ENCODE assay signal across 8 cellular contexts in the genomic region with DNA sequence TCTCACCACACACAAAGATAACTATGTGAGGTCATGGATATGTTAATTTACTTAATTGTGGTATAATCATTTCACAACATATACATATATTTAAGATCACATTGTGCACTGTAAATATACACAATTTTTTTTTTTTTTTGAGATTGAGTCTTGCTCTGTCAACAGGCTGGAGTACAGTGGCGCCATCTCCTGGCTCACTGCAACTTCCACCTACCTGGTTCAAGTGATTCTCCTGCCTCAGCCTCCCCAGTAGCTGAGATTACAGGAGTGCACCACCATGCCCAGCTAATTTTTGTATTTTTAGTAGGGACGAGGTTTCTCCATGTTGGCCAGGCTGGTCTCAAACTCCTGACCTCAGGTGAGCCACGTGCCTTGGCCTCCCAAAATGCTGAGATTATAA. TPM values are rescaled to one million over a fixed set of nuclear protein-coding genes. Genes with fewer than 3 reads are reported as not detected.
DNase-seq lines count a peak whose midpoint lies in the region; TF ChIP-seq lines count a peak whose summit lies in the region.

No MANE protein-coding gene starts in this region.

- no peak overlapping the region for H2BK5ac ChIP-seq in neuronal stem cell (ENCODE audit: low read length)

- no peak overlapping the region for H2BK12ac ChIP-seq in neuronal stem cell (ENCODE audit: low read length)

- H3K4me3 ChIP-seq in WI38 (ENCODE audit: low read depth, low read length) = no peak overlapping the region
- no peak overlapping the region for H3K4me3 ChIP-seq in neuronal stem cell (ENCODE audit: low read length in 2 of 2)

- H2BK15ac ChIP-seq in neuronal stem cell (ENCODE audit: low read length) = no peak overlapping the region

- H3K79me1 ChIP-seq in neuronal stem cell (ENCODE audit: low read depth, low read length) = no peaks in the 10 kb centered on the region

- H3K14ac ChIP-seq in neuronal stem cell (ENCODE audit: low read length) = no peak overlapping the region

- H2AFZ ChIP-seq in neuronal stem cell (ENCODE audit: low read length) = no peak overlapping the region

- H3K9me3 ChIP-seq in neuronal stem cell (replicated peaks in 1 of 2; ENCODE audit: control insufficient read depth in 2 of 2, insufficient read depth in 1 of 2, low read depth in 1 of 2, low read length in 2 of 2) = no peaks in the 10 kb centered on the region

- no peak overlapping the region for H3K4ac ChIP-seq in neuronal stem cell (ENCODE audit: low read length)

- H3K27me3 Mint-ChIP-seq in endothelial cell (ENCODE audit: unreplicated experiment) = no peaks in the 10 kb centered on the region

- H3K4me1 Mint-ChIP-seq in endothelial cell (ENCODE audit: unreplicated experiment) = no peaks in the 10 kb centered on the region

- no peak overlapping the region for H3K23ac ChIP-seq in neuronal stem cell (ENCODE audit: low read depth, low read length, poor library complexity)

- peak; percentile 18 for DNase-seq in SKM-1 treated with dmso at 0.1 percent for 144 hours (lab: John Stamatoyannopoulos, UW; ENCODE audit: unreplicated experiment)
- DNase-seq in SKM-1 (lab: John Stamatoyannopoulos, UW; ENCODE audit: unreplicated experiment) = no peak
- peak; percentile 45 for DNase-seq in endothelial cell (ENCODE audit: low spot score)
- peak; percentile 34 for DNase-seq in stimulated activated CD4-positive, alpha-beta T cell treated with anti-CD3 and anti-CD28 coated beads, Interleukin-12 subunit alpha, Interleukin-12 subunit beta, amount 100 ng/mL, for 48 hours (ENCODE audit: low read depth in 2 of 3, low spot score in 1 of 3)
- DNase-seq in OCI-M2 (lab: John Stamatoyannopoulos, UW; ENCODE audit: unreplicated experiment) = no peak
- no peak for DNase-seq in neuronal stem cell (ENCODE audit: low spot score)
- no peak for DNase-seq in NCI-H2227 (lab: John Stamatoyannopoulos, UW; ENCODE audit: unreplicated experiment)

- no peaks in the 10 kb centered on the region for H3K27me3 ChIP-seq in neuronal stem cell (ENCODE audit: control insufficient read depth in 3 of 3, insufficient read depth in 3 of 3, low read depth in 1 of 3, low read length in 3 of 3)

- H4K8ac ChIP-seq in neuronal stem cell (ENCODE audit: low read depth, low read length) = no peak overlapping the region

- no peak overlapping the region for H2AK5ac ChIP-seq in neuronal stem cell (ENCODE audit: low read depth, low read length)

- no peaks in the 10 kb centered on the region for H3K36me3 Mint-ChIP-seq in endothelial cell (ENCODE audit: low read depth, unreplicated experiment)

- TF ChIP-seq CTCF in WI38 (IDR thresholded peaks at IDR 0.05; ENCODE audit: low read depth, low read length) (0 out of 2 replicates have a peak, but pooled peaks have one; percentile 20), endothelial cell (IDR thresholded peaks at IDR 0.05; ENCODE audit: unreplicated experiment) (peak; percentile 50)

- H3K4me2 ChIP-seq in neuronal stem cell (ENCODE audit: insufficient read depth, low read length, poor library complexity, severe bottlenecking) = no peak overlapping the region

- H3K36me3 ChIP-seq in neuronal stem cell (replicated peaks in 1 of 2; ENCODE audit: control insufficient read depth in 2 of 2, insufficient read depth in 2 of 2, low read length in 2 of 2) = no peaks in the 10 kb centered on the region

- H3K9ac ChIP-seq in neuronal stem cell (ENCODE audit: low read depth, low read length, poor library complexity) = no peak overlapping the region

- no peaks in the 10 kb centered on the region for H3K9me3 Mint-ChIP-seq in endothelial cell (ENCODE audit: unreplicated experiment)

- WGBS in neuronal stem cell (ENCODE audit: extremely low coverage in 2 of 2, insufficient read length in 2 of 2, insufficient replicate concordance in 1 of 2), 2 donors = no CpG with 5 or more reads among the region's 3 CpGs

- H3K18ac ChIP-seq in neuronal stem cell (ENCODE audit: low read length) = no peak overlapping the region

- H2BK120ac ChIP-seq in neuronal stem cell (ENCODE audit: low read depth, low read length) = no peak overlapping the region

- no peaks in the 10 kb centered on the region for H3K4me1 ChIP-seq in neuronal stem cell (ENCODE audit: control insufficient read depth in 2 of 2, insufficient read depth in 1 of 2, low read depth in 1 of 2, low read length in 2 of 2)

- H3K27ac Mint-ChIP-seq in endothelial cell (ENCODE audit: unreplicated experiment) = no peak overlapping the region

- no peak overlapping the region for H3K4me3 Mint-ChIP-seq in endothelial cell (ENCODE audit: unreplicated experiment)

- no peak overlapping the region for H4K91ac ChIP-seq in neuronal stem cell (ENCODE audit: low read depth, low read length, poor library complexity)

- no peak overlapping the region for H3K27ac ChIP-seq in neuronal stem cell (replicated peaks; ENCODE audit: low read length)

RNA-seq across cellular contexts. Expression of gene PRSS54, which starts 11.5 kb away (rescaled TPM):
- total RNA-seq in endothelial cell (ENCODE audit: unreplicated experiment) = not detected
- polyA plus RNA-seq in neuronal stem cell (2013, experiment 1 of 2) = not detected
- polyA plus RNA-seq in neuronal stem cell (2013, experiment 2 of 2) = not detected

Comparison
In these comparisons a context has a peak if more than half of its experiments do, and no peak if none do; other contexts are left out.
1. DNase-seq: peak in SKM-1 treated with dmso at 0.1 percent for 144 hours (single experiment), endothelial cell (single experiment) and stimulated activated CD4-positive, alpha-beta T cell treated with anti-CD3 and anti-CD28 coated beads, Interleukin-12 subunit alpha, Interleukin-12 subunit beta, amount 100 ng/mL, for 48 hours (3 of 3); none in SKM-1 (single experiment), OCI-M2 (single experiment), neuronal stem cell (single experiment) and NCI-H2227 (single experiment).